19 cellular contexts compared by ENCODE assay signal in genomic region chr2:137943948-137944347, GRCh38. TPM values are rescaled to one million over a fixed set of nuclear protein-coding genes. Genes with fewer than 3 reads are reported as not detected.
"Had no signal": no experiment of that assay in that cellular context is flagged by ENCODE, and none has a peak within 500 bp of the region (broad histone marks: within the 10 kb centered on the region; RNA-seq: fewer than 3 reads in every experiment).

No MANE protein-coding gene starts in this region.

- DNase-seq: activated CD4-positive, alpha-beta T cell treated with anti-CD3 and anti-CD28 coated beads for 36 hours; activated CD8-positive, alpha-beta memory T cell treated with anti-CD3 and anti-CD28 coated beads, Interleukin-2, amount 50 U/mL, for 4 hours; activated CD8-positive, alpha-beta T cell treated with anti-CD3 and anti-CD28 coated beads for 36 hours; activated naive CD8-positive, alpha-beta T cell treated with anti-CD3 and anti-CD28 coated beads, Interleukin-2, amount 10 ng/mL, durations not matched to agents 7 days and 5 days; activated T-cell treated with anti-CD3 and anti-CD28 coated beads, Interleukin-2, amount 50 U/mL, for 72 hours; anterior cingulate cortex; dorsolateral prefrontal cortex; esophagus squamous epithelium; foreskin melanocyte; heart left ventricle; left ventricle myocardium superior; mesendoderm; occipital lobe; right cardiac atrium had no signal

- H3K36me3 ChIP-seq: esophagus squamous epithelium, heart left ventricle, tibial nerve had no signal

- H3K27ac ChIP-seq: dorsolateral prefrontal cortex, esophagus squamous epithelium, heart left ventricle, tibial nerve, VCaP had no signal

- H3K9me3 Mint-ChIP-seq: activated CD8-positive, alpha-beta T cell treated with anti-CD3 and anti-CD28 coated beads for 36 hours; activated naive CD8-positive, alpha-beta T cell treated with anti-CD3 and anti-CD28 coated beads, Interleukin-2, amount 10 ng/mL, durations not matched to agents 7 days and 5 days; activated T-cell treated with anti-CD3 and anti-CD28 coated beads, Interleukin-2, amount 50 U/mL, for 72 hours; nephron; stimulated activated effector memory CD8-positive, alpha-beta T cell treated with anti-CD3 and anti-CD28 coated beads, Interleukin-12 subunit alpha, Interleukin-12 subunit beta, amount 100 ng/mL, for 72 hours had no signal

- H3K36me3 Mint-ChIP-seq: activated naive CD8-positive, alpha-beta T cell treated with anti-CD3 and anti-CD28 coated beads, Interleukin-2, amount 10 ng/mL, durations not matched to agents 7 days and 5 days; stimulated activated effector memory CD8-positive, alpha-beta T cell treated with anti-CD3 and anti-CD28 coated beads, Interleukin-12 subunit alpha, Interleukin-12 subunit beta, amount 100 ng/mL, for 72 hours had no signal

- ATAC-seq: activated CD4-positive, alpha-beta T cell treated with anti-CD3 and anti-CD28 coated beads for 36 hours; activated CD8-positive, alpha-beta T cell treated with anti-CD3 and anti-CD28 coated beads for 36 hours; activated T-cell treated with anti-CD3 and anti-CD28 coated beads, Interleukin-2, amount 50 U/mL, for 72 hours; heart left ventricle; left ventricle myocardium superior; right cardiac atrium; stimulated activated effector memory CD8-positive, alpha-beta T cell treated with anti-CD3 and anti-CD28 coated beads, Interleukin-12 subunit alpha, Interleukin-12 subunit beta, amount 100 ng/mL, for 72 hours had no signal

- H3K4me1 ChIP-seq: esophagus squamous epithelium, heart left ventricle, tibial nerve had no signal

- H3K27me3 Mint-ChIP-seq: progenitor cell of endocrine pancreas had no signal

- H3K4me3 ChIP-seq: dorsolateral prefrontal cortex, esophagus squamous epithelium, heart left ventricle, tibial nerve had no signal

- H3K9me3 ChIP-seq: esophagus squamous epithelium, heart left ventricle, tibial nerve had no signal

- H3K27ac Mint-ChIP-seq: activated CD4-positive, alpha-beta T cell treated with anti-CD3 and anti-CD28 coated beads for 36 hours; activated CD8-positive, alpha-beta T cell treated with anti-CD3 and anti-CD28 coated beads for 36 hours; activated naive CD8-positive, alpha-beta T cell treated with anti-CD3 and anti-CD28 coated beads, Interleukin-2, amount 10 ng/mL, durations not matched to agents 7 days and 5 days; activated T-cell treated with anti-CD3 and anti-CD28 coated beads, Interleukin-2, amount 50 U/mL, for 72 hours; stimulated activated effector memory CD8-positive, alpha-beta T cell treated with anti-CD3 and anti-CD28 coated beads, Interleukin-12 subunit alpha, Interleukin-12 subunit beta, amount 100 ng/mL, for 72 hours had no signal

- H3K27me3 ChIP-seq: dorsolateral prefrontal cortex, esophagus squamous epithelium, heart left ventricle, tibial nerve had no signal

- H3K4me1 Mint-ChIP-seq: activated CD4-positive, alpha-beta T cell treated with anti-CD3 and anti-CD28 coated beads for 36 hours; activated naive CD8-positive, alpha-beta T cell treated with anti-CD3 and anti-CD28 coated beads, Interleukin-2, amount 10 ng/mL, durations not matched to agents 7 days and 5 days; stimulated activated effector memory CD8-positive, alpha-beta T cell treated with anti-CD3 and anti-CD28 coated beads, Interleukin-12 subunit alpha, Interleukin-12 subunit beta, amount 100 ng/mL, for 72 hours had no signal

- H3K4me3 Mint-ChIP-seq: activated CD4-positive, alpha-beta T cell treated with anti-CD3 and anti-CD28 coated beads for 36 hours; activated CD8-positive, alpha-beta T cell treated with anti-CD3 and anti-CD28 coated beads for 36 hours; activated naive CD8-positive, alpha-beta T cell treated with anti-CD3 and anti-CD28 coated beads, Interleukin-2, amount 10 ng/mL, durations not matched to agents 7 days and 5 days; activated T-cell treated with anti-CD3 and anti-CD28 coated beads, Interleukin-2, amount 50 U/mL, for 72 hours; nephron; stimulated activated effector memory CD8-positive, alpha-beta T cell treated with anti-CD3 and anti-CD28 coated beads, Interleukin-12 subunit alpha, Interleukin-12 subunit beta, amount 100 ng/mL, for 72 hours had no signal

RNA-seq across cellular contexts. Expression of gene HNMT, which starts 20.3 kb away (rescaled TPM):
- total RNA-seq: activated CD4-positive, alpha-beta T cell treated with anti-CD3 and anti-CD28 coated beads for 36 hours; activated CD8-positive, alpha-beta T cell treated with anti-CD3 and anti-CD28 coated beads for 36 hours; activated T-cell treated with anti-CD3 and anti-CD28 coated beads, Interleukin-2, amount 50 U/mL, for 72 hours had no signal
